In the genomic region with DNA sequence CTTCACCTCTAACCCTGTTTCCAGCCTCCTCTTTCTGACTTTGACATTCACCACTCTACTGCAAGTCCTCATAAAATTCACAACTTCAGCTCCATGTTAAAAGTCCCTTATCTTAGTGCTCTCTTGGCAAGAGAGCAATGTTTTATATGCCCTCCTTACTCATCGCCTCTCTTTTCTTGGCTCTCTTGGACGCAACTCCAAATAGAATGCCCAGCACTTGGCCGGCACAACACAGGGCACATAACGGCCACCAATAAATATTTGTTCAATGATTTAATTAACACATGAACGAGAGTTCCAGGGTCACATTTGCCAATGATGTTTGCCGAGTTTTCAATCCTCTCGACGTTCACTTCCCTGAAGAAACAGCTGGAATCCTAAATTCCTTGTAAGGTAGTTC, we compare ENCODE assay signal across 15 cellular contexts.
"Had no signal": no experiment of that assay in that cellular context is flagged by ENCODE, and none has a peak within 500 bp of the region (broad histone marks: within the 10 kb centered on the region; RNA-seq: fewer than 3 reads in every experiment).

No MANE protein-coding gene starts in this region.

- H3K4me3 ChIP-seq: gastrocnemius medialis, heart left ventricle, left ventricle myocardium inferior, prostate gland, stomach had no signal

- H3K4me1 ChIP-seq: gastrocnemius medialis, heart left ventricle, left ventricle myocardium inferior had no signal

- H3K9me3 ChIP-seq: gastrocnemius medialis, heart left ventricle, left ventricle myocardium inferior, prostate gland, stomach had no signal

- H3K27ac ChIP-seq: gastrocnemius medialis, heart left ventricle, left ventricle myocardium inferior, prostate gland, stomach had no signal

- H3K36me3 ChIP-seq: gastrocnemius medialis, heart left ventricle, left ventricle myocardium inferior, prostate gland, stomach had no signal

- ATAC-seq: activated T-cell treated with anti-CD3 and anti-CD28 coated beads, Interleukin-2, amount 50 U/mL, for 72 hours; effector memory CD8-positive, alpha-beta T cell; gastrocnemius medialis; right cardiac atrium; stimulated activated effector memory CD8-positive, alpha-beta T cell treated with anti-CD3 and anti-CD28 coated beads, Interleukin-12 subunit alpha, Interleukin-12 subunit beta, amount 100 ng/mL, for 72 hours had no signal

- H3K27me3 ChIP-seq: gastrocnemius medialis, heart left ventricle, stomach had no signal

- DNase-seq: activated CD4-positive, alpha-beta T cell treated with anti-CD3 and anti-CD28 coated beads, Interleukin-2, amount 50 U/mL, for 1 hour; activated CD4-positive, CD25-positive, alpha-beta regulatory T cell treated with anti-CD3 and anti-CD28 coated beads, Interleukin-2, amount 50 U/mL, for 72 hours; activated CD8-positive, alpha-beta memory T cell treated with anti-CD3 and anti-CD28 coated beads for 24 hours; activated effector memory CD4-positive, alpha-beta T cell treated with anti-CD3 and anti-CD28 coated beads, Interleukin-2, amount 50 U/mL, for 16 hours; activated naive CD4-positive, alpha-beta T cell treated with anti-CD3 and anti-CD28 coated beads, Interleukin-2, amount 50 U/mL, for 16 hours; activated T-cell treated with anti-CD3 and anti-CD28 coated beads, Interleukin-2, amount 50 U/mL, for 72 hours; effector memory CD8-positive, alpha-beta T cell; gastrocnemius medialis; heart left ventricle; left ventricle myocardium inferior; right cardiac atrium; stimulated activated CD4-positive, alpha-beta T cell treated with anti-CD3 and anti-CD28 coated beads, Interleukin-4, amount 100 ng/mL, for 24 hours; stomach had no signal
